ENCODE assay signal across 1 cellular context in the genomic region with DNA sequence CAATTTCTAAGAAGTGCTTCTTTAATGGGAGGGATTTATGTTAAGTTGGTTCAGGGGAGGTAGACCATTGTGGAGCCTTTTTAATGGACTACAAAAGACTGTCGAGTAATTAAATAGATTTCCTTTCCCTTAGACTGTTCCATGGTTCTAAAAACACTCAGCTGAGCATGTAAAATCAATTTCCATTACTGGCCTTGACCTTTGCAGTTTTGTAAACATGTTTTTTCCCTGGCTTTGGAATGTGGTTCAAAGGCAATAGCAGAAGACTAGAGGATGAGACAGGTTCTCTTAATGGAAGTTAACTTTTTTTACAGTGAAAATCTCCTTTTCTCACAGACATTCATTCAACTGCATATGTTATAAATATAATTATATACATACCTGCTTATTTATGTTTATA.
TF ChIP-seq lines count a peak whose summit lies in the region.

No MANE protein-coding gene starts in this region.

TF ChIP-seq in HepG2, 621 proteins besides CTCF, POLR2A, EP300 and RAD21 (continued from another document):
- TF ChIP-seq, protein P1, sequence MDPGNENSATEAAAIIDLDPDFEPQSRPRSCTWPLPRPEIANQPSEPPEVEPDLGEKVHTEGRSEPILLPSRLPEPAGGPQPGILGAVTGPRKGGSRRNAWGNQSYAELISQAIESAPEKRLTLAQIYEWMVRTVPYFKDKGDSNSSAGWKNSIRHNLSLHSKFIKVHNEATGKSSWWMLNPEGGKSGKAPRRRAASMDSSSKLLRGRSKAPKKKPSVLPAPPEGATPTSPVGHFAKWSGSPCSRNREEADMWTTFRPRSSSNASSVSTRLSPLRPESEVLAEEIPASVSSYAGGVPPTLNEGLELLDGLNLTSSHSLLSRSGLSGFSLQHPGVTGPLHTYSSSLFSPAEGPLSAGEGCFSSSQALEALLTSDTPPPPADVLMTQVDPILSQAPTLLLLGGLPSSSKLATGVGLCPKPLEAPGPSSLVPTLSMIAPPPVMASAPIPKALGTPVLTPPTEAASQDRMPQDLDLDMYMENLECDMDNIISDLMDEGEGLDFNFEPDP (CRISPR knock-in tag; conservative IDR thresholded peaks at IDR 0.05) = no peak
- TF ChIP-seq EED (CRISPR knock-in tag; IDR thresholded peaks at IDR 0.05) = no peak
- no peak for TF ChIP-seq KMT2B (CRISPR knock-in tag; IDR thresholded peaks at IDR 0.05)
- TF ChIP-seq, protein P2, sequence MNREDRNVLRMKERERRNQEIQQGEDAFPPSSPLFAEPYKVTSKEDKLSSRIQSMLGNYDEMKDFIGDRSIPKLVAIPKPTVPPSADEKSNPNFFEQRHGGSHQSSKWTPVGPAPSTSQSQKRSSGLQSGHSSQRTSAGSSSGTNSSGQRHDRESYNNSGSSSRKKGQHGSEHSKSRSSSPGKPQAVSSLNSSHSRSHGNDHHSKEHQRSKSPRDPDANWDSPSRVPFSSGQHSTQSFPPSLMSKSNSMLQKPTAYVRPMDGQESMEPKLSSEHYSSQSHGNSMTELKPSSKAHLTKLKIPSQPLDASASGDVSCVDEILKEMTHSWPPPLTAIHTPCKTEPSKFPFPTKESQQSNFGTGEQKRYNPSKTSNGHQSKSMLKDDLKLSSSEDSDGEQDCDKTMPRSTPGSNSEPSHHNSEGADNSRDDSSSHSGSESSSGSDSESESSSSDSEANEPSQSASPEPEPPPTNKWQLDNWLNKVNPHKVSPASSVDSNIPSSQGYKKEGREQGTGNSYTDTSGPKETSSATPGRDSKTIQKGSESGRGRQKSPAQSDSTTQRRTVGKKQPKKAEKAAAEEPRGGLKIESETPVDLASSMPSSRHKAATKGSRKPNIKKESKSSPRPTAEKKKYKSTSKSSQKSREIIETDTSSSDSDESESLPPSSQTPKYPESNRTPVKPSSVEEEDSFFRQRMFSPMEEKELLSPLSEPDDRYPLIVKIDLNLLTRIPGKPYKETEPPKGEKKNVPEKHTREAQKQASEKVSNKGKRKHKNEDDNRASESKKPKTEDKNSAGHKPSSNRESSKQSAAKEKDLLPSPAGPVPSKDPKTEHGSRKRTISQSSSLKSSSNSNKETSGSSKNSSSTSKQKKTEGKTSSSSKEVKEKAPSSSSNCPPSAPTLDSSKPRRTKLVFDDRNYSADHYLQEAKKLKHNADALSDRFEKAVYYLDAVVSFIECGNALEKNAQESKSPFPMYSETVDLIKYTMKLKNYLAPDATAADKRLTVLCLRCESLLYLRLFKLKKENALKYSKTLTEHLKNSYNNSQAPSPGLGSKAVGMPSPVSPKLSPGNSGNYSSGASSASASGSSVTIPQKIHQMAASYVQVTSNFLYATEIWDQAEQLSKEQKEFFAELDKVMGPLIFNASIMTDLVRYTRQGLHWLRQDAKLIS (CRISPR knock-in tag; IDR thresholded peaks at IDR 0.05) = no peak
- no peak for TF ChIP-seq HDAC2 (CRISPR knock-in tag; IDR thresholded peaks at IDR 0.05)
- TF ChIP-seq CAMTA2 (CRISPR knock-in tag; IDR thresholded peaks at IDR 0.05; ENCODE audit: borderline replicate concordance) = no peak
- TF ChIP-seq RARA (CRISPR knock-in tag; IDR thresholded peaks at IDR 0.05) = peak; percentile 83
- TF ChIP-seq, protein P3, sequence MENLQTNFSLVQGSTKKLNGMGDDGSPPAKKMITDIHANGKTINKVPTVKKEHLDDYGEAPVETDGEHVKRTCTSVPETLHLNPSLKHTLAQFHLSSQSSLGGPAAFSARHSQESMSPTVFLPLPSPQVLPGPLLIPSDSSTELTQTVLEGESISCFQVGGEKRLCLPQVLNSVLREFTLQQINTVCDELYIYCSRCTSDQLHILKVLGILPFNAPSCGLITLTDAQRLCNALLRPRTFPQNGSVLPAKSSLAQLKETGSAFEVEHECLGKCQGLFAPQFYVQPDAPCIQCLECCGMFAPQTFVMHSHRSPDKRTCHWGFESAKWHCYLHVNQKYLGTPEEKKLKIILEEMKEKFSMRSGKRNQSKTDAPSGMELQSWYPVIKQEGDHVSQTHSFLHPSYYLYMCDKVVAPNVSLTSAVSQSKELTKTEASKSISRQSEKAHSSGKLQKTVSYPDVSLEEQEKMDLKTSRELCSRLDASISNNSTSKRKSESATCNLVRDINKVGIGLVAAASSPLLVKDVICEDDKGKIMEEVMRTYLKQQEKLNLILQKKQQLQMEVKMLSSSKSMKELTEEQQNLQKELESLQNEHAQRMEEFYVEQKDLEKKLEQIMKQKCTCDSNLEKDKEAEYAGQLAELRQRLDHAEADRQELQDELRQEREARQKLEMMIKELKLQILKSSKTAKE (CRISPR knock-in tag; IDR thresholded peaks at IDR 0.05; ENCODE audit: borderline replicate concordance) = no peak
- no peak for TF ChIP-seq ARHGAP35 (CRISPR knock-in tag; IDR thresholded peaks at IDR 0.05; ENCODE audit: borderline replicate concordance)
- TF ChIP-seq ZNF251 (CRISPR knock-in tag; IDR thresholded peaks at IDR 0.05) = no peak
- TF ChIP-seq ZIK1 (CRISPR knock-in tag; IDR thresholded peaks at IDR 0.05; ENCODE audit: borderline replicate concordance, low read depth) = no peak
- TF ChIP-seq PPARG (CRISPR knock-in tag; conservative IDR thresholded peaks at IDR 0.05) = peak; percentile 62
- no peak for TF ChIP-seq ZNF841 (CRISPR knock-in tag; IDR thresholded peaks at IDR 0.05; ENCODE audit: borderline replicate concordance)
- TF ChIP-seq ZNF567 (CRISPR knock-in tag; IDR thresholded peaks at IDR 0.05; ENCODE audit: borderline replicate concordance) = no peak
- TF ChIP-seq TGIF2 (CRISPR knock-in tag; IDR thresholded peaks at IDR 0.05) = no peak
- TF ChIP-seq, protein P4, sequence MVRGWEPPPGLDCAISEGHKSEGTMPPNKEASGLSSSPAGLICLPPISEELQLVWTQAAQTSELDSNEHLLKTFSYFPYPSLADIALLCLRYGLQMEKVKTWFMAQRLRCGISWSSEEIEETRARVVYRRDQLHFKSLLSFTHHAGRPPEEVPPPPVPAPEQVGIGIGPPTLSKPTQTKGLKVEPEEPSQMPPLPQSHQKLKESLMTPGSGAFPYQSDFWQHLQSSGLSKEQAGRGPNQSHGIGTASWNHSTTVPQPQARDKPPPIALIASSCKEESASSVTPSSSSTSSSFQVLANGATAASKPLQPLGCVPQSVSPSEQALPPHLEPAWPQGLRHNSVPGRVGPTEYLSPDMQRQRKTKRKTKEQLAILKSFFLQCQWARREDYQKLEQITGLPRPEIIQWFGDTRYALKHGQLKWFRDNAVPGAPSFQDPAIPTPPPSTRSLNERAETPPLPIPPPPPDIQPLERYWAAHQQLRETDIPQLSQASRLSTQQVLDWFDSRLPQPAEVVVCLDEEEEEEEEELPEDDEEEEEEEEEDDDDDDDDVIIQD (CRISPR knock-in tag; IDR thresholded peaks at IDR 0.05; ENCODE audit: low read depth) = peak; percentile 54; the same call in 1 of the 2 replicates
- 0 out of 2 replicates have a peak, but pooled peaks have one; percentile 14 for TF ChIP-seq TCF7 (IDR thresholded peaks at IDR 0.05; ENCODE audit: low read depth)
- TF ChIP-seq ELF3 (CRISPR knock-in tag; IDR thresholded peaks at IDR 0.05) = 0 out of 2 replicates have a peak, but pooled peaks have one; percentile 19
- TF ChIP-seq MIXL1 (CRISPR knock-in tag; IDR thresholded peaks at IDR 0.05) = 0 out of 2 replicates have a peak, but pooled peaks have one; percentile 59
- no peak for TF ChIP-seq ZNF234 (CRISPR knock-in tag; conservative IDR thresholded peaks at IDR 0.05)
